Comparison of ENCODE assay signal across 1 cellular context in genomic region chr6:34695729-34696188, GRCh38.
TF ChIP-seq lines count a peak whose summit lies in the region.

No MANE protein-coding gene starts in this region.

TF ChIP-seq in H1, 55 proteins besides CTCF, POLR2A, EP300 and RAD21 (continued from another document):
- TF ChIP-seq ATF2 (IDR thresholded peaks at IDR 0.05; ENCODE audit: low read length), result no peak
- no peak for TF ChIP-seq TEAD4 (IDR thresholded peaks at IDR 0.05; ENCODE audit: low read depth, low read length)
TF ChIP-seq in H1: peak in this region for 0.
